In the genomic region with DNA sequence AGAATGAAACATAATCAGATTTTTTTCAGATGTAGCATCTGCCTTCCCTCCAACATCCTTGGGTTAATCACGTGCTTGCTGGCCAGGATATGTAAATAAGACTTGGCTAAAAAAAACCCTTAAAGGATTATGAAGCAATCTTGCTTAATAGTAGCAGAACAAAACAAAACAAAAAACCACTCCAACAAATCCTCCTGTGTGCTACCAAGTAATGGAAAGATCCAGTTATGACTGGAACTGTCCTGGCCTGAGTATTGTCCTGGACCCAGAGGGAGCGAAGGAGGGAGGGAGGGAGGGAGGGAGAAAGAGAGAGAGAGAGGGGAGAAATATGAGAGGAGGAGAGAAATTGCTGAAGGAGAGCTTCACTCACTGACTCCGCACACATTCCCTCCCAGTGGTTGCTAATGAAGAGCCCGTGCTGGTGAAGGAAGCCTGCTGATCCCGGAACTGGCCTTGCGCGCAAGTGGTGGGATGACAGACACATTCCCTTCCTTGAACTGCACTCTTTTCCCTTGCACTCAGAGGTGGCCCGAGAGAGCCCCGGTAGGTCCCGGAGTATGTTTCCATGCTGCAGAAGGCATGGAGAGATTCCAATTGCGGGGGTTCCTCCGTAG, we compare ENCODE assay signal across 10 cellular contexts. TPM values are rescaled to one million over a fixed set of nuclear protein-coding genes. Genes with fewer than 3 reads are reported as not detected.
DNase-seq lines count a peak whose midpoint lies in the region; ATAC-seq and TF ChIP-seq lines count a peak whose summit lies in the region.
"Had no signal": no experiment of that assay in that cellular context is flagged by ENCODE, and none has a peak within 500 bp of the region (broad histone marks: within the 10 kb centered on the region; RNA-seq: fewer than 3 reads in every experiment).

No MANE protein-coding gene starts in this region.

- H3K4me3 ChIP-seq in mucosa of descending colon (no peak overlapping the region), uterus (peak overlapping the region; percentile 11 to 27)
- H3K4me3 ChIP-seq: A549 had no signal

- peaks cover 16% of the 10 kb centered on the region for H3K4me1 ChIP-seq in mucosa of descending colon (ENCODE audit: low read depth)
- peaks cover 0 to 6% of the 10 kb centered on the region in 2 donors for H3K4me1 ChIP-seq in uterus
- H3K4me1 ChIP-seq: A549 had no signal

- H3K27me3 ChIP-seq in uterus: no peaks in the 10 kb centered on the region

- TF ChIP-seq POLR2A in uterus (IDR thresholded peaks at IDR 0.05): no peak

- peak; percentile 41 for ATAC-seq in mucosa of descending colon
- no peak for ATAC-seq in GM21786 (IDR thresholded peaks at IDR 0.05; ENCODE audit: unreplicated experiment)
- no peak for ATAC-seq in HG03521 (IDR thresholded peaks at IDR 0.05; ENCODE audit: unreplicated experiment)
- ATAC-seq: PC-3 had no signal

- H3K36me3 ChIP-seq in mucosa of descending colon (ENCODE audit: low read depth): no peaks in the 10 kb centered on the region
- H3K36me3 ChIP-seq in uterus: no peaks in the 10 kb centered on the region

- peaks cover 1% of the 10 kb centered on the region for H3K27me3 Mint-ChIP-seq in endothelial cell (ENCODE audit: unreplicated experiment)

- H3K27ac Mint-ChIP-seq in endothelial cell (ENCODE audit: unreplicated experiment): no peak overlapping the region

- peak overlapping the region; percentile 75 to 76 for H3K27ac ChIP-seq in uterus
- H3K27ac ChIP-seq: A549 had no signal

- peaks cover 61% of the 10 kb centered on the region for H3K4me1 Mint-ChIP-seq in endothelial cell (ENCODE audit: unreplicated experiment)

- H3K4me3 Mint-ChIP-seq in endothelial cell (ENCODE audit: unreplicated experiment): peak overlapping the region; percentile 7

- H3K9me3 Mint-ChIP-seq in endothelial cell (ENCODE audit: unreplicated experiment): no peaks in the 10 kb centered on the region

- DNase-seq in NCI-H510A (lab: John Stamatoyannopoulos, UW) (peak; percentile 16), NCI-H510A treated with DMSO at 0.1 percent for 48 hours (lab: John Stamatoyannopoulos, UW) (no peak), endothelial cell (ENCODE audit: low spot score) (peak; percentile 19), mucosa of descending colon (peak in 1 of 3 donors; percentile 53), uterus (peak; percentile 49 to 57), AML-193 (lab: John Stamatoyannopoulos, UW) (no peak)
- DNase-seq: PC-3 had no signal

- TF ChIP-seq CTCF in endothelial cell (IDR thresholded peaks at IDR 0.05; ENCODE audit: unreplicated experiment) (no peak), mucosa of descending colon (IDR thresholded peaks at IDR 0.05) (no peak), uterus (IDR thresholded peaks at IDR 0.05) (no peak)

- H3K9me3 ChIP-seq in mucosa of descending colon (no peaks in the 10 kb centered on the region), uterus (no peaks in the 10 kb centered on the region)
- H3K9me3 ChIP-seq: A549 had no signal

- no peaks in the 10 kb centered on the region for H3K36me3 Mint-ChIP-seq in endothelial cell (ENCODE audit: low read depth, unreplicated experiment)

- intact Hi-C loops in mucosa of descending colon (cut with DNase I, micrococcal nuclease): no loop called here
- intact Hi-C loops in uterus (cut with DNase I; ENCODE audit: low total_unique reads): no loop called here

RNA-seq across cellular contexts. Expression of gene HMGA2, which starts 57.2 kb away (rescaled TPM):
- total RNA-seq in endothelial cell (ENCODE audit: unreplicated experiment): 89.6 TPM
- 10 to 100 TPM in 1 of 3 donors, 1 to 10 TPM in 2; 4.9 to 15.8 (median 7.3) TPM for total RNA-seq in mucosa of descending colon
- 10 to 100 TPM in 1 of 4 donors, under 1 TPM in 2, not detected in 1; 0.29 to 15.9 (median 0.51) TPM for total RNA-seq in uterus

Comparison
In these comparisons a context has a peak if more than half of its experiments do, and no peak if none do; other contexts are left out.
1. DNase-seq: peak in NCI-H510A (single experiment), endothelial cell (single experiment) and uterus (2 of 2); none in NCI-H510A treated with DMSO at 0.1 percent for 48 hours (single experiment) and AML-193 (0 of 2).